1 cellular context compared by ENCODE assay signal in genomic region chr16:3234543-3235541, GRCh38.
TF ChIP-seq lines count a peak whose summit lies in the region.

Gene ZNF200 (minus strand): TSS chr16:3235158. CDS start chr16:3233755, 1,403 bp downstream.

TF ChIP-seq in K562, 482 proteins besides CTCF, POLR2A, EP300 and RAD21 (continued from another document and continues in another):
- TF ChIP-seq ZBTB17 (CRISPR knock-in tag; IDR thresholded peaks at IDR 0.05) (0 out of 2 replicates have a peak, but pooled peaks have one; percentile 36), ZBED1 (IDR thresholded peaks at IDR 0.05) (peak; percentile 71; the same call in 1 of the 2 replicates), ZNF444 (CRISPR knock-in tag; IDR thresholded peaks at IDR 0.05) (no peak), TFAP4 (CRISPR knock-in tag; IDR thresholded peaks at IDR 0.05; ENCODE audit: borderline replicate concordance) (peak; percentile 90), EWSR1 (IDR thresholded peaks at IDR 0.05; ENCODE audit: borderline replicate concordance, low read depth, partially characterized antibody) (no peak), KDM4B (IDR thresholded peaks at IDR 0.05; ENCODE audit: borderline replicate concordance in 2 of 2, low read depth in 1 of 2) (peak in 1 of 2 experiments; percentile 84; a peak in 2 of 4 replicates), NR0B1 (IDR thresholded peaks at IDR 0.05; ENCODE audit: partially characterized antibody) (no peak), MCM2 (IDR thresholded peaks at IDR 0.05; ENCODE audit: low read depth) (no peak), MCM7 (IDR thresholded peaks at IDR 0.05) (no peak), HDGF (IDR thresholded peaks at IDR 0.05) (no peak), MAFG (tag; conservative IDR thresholded peaks at IDR 0.05) (no peak), SRSF9 (IDR thresholded peaks at IDR 0.05; ENCODE audit: borderline replicate concordance, low read depth, low read length) (no peak), ZNF146 (CRISPR knock-in tag; IDR thresholded peaks at IDR 0.05; ENCODE audit: unreplicated experiment) (no peak), ZNF551 (CRISPR knock-in tag; IDR thresholded peaks at IDR 0.05) (no peak), ZNF263 (CRISPR knock-in tag; IDR thresholded peaks at IDR 0.05; ENCODE audit: borderline replicate concordance) (no peak), PHF20 (IDR thresholded peaks at IDR 0.05; ENCODE audit: partially characterized antibody) (peak; percentile 76), HIVEP1 (CRISPR knock-in tag; IDR thresholded peaks at IDR 0.05) (no peak), RERE (CRISPR knock-in tag; IDR thresholded peaks at IDR 0.05; ENCODE audit: borderline replicate concordance) (no peak), MEF2A (IDR thresholded peaks at IDR 0.05; ENCODE audit: control insufficient read depth, low read depth, low read length) (no peak), PHTF2 (CRISPR knock-in tag; IDR thresholded peaks at IDR 0.05) (no peak), KLF16 (IDR thresholded peaks at IDR 0.05) (no peak), HLTF (IDR thresholded peaks at IDR 0.05) (no peak), RNF219 (CRISPR knock-in tag; IDR thresholded peaks at IDR 0.05) (no peak), ZNF41 (CRISPR knock-in tag; conservative IDR thresholded peaks at IDR 0.05) (0 out of 2 replicates have a peak, but pooled peaks have one; percentile 25), CBFA2T2 (conservative IDR thresholded peaks at IDR 0.05) (no peak), HINFP (tag; conservative IDR thresholded peaks at IDR 0.05; ENCODE audit: low read depth) (no peak), ZNF699 (CRISPR knock-in tag; IDR thresholded peaks at IDR 0.05; ENCODE audit: insufficient replicate concordance) (no peak), ZNF277 (CRISPR knock-in tag; IDR thresholded peaks at IDR 0.05; ENCODE audit: borderline replicate concordance) (no peak), PTRF (tag; IDR thresholded peaks at IDR 0.05) (no peak), NR2C1 (IDR thresholded peaks at IDR 0.05) (peak; percentile 68), NR2C1 (tag; IDR thresholded peaks at IDR 0.05) (peak; percentile 83), ZFPM2 (CRISPR knock-in tag; IDR thresholded peaks at IDR 0.05) (no peak), SRSF3 (IDR thresholded peaks at IDR 0.05; ENCODE audit: insufficient read depth, low read length) (no peak), HSF4 (CRISPR knock-in tag; IDR thresholded peaks at IDR 0.05; ENCODE audit: borderline replicate concordance) (no peak), SMAD4 (CRISPR knock-in tag; conservative IDR thresholded peaks at IDR 0.05) (peak; percentile 57; the same call in 1 of the 2 replicates), SRF (CRISPR knock-in tag; IDR thresholded peaks at IDR 0.05) (no peak; a peak in 1 of 4 replicates), ZBTB9 (CRISPR knock-in tag; IDR thresholded peaks at IDR 0.05) (no peak), MTF1 (CRISPR knock-in tag; IDR thresholded peaks at IDR 0.05; ENCODE audit: borderline replicate concordance) (no peak), PRMT5 (CRISPR knock-in tag; IDR thresholded peaks at IDR 0.05) (no peak), EHMT2 (IDR thresholded peaks at IDR 0.05) (no peak), ZBTB33 (CRISPR knock-in tag; IDR thresholded peaks at IDR 0.05) (no peak; the same call in 1 of the 2 replicates), ZNF512 (tag; IDR thresholded peaks at IDR 0.05) (no peak), HNRNPK (IDR thresholded peaks at IDR 0.05; ENCODE audit: low read depth, low read length, poor library complexity, severe bottlenecking) (no peak), SMARCB1 (IDR thresholded peaks at IDR 0.05; ENCODE audit: insufficient read length, low read depth) (no peak), ZNF785 (CRISPR knock-in tag; IDR thresholded peaks at IDR 0.05) (no peak), ZNF165 (CRISPR knock-in tag; IDR thresholded peaks at IDR 0.05; ENCODE audit: borderline replicate concordance) (no peak), VEZF1 (CRISPR knock-in tag; IDR thresholded peaks at IDR 0.05) (peak; percentile 94), POLR2AphosphoS2 (IDR thresholded peaks at IDR 0.05; ENCODE audit: low read length) (no peak)
